In the genomic region with DNA sequence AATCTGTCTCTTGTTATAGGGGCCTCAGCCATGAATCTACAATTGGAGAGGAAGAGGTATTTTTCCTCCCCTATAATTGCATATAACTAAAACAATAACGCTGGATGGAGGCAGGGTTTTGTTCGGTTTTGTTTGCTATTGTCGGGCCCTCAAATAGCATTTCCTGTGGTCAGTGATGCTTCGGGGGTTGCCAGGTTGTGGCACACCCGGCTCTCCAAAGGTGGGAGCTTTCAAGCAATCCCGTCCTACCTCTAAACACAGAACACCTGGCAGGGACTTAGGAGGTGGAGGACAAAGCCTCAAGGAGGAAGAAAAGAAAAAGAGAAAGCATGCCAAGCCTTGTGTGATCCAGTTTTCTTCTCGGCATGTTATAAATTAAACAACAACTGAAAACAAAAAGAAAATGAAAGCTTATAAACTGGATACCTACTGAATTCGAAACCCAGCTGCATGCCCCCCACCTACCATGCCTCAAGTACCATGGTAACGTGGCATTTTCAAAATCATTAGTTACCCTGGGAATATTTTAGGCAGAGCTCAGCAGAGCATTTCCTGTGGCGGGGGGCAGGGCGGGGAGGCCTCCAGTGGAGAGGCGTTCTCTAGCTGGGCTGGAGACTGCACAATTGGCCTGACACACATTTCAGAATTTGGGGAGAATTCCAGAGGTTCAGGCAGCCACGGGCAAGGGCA, we compare ENCODE assay signal across 11 cellular contexts.
DNase-seq lines count a peak whose midpoint lies in the region; ATAC-seq and TF ChIP-seq lines count a peak whose summit lies in the region.
"Had no signal": no experiment of that assay in that cellular context is flagged by ENCODE, and none has a peak within 500 bp of the region (broad histone marks: within the 10 kb centered on the region; RNA-seq: fewer than 3 reads in every experiment).

No MANE protein-coding gene starts in this region.

- peaks cover 0 to 8% (median 5%) of the 10 kb centered on the region in 11 experiments; a peak in 5 of 22 replicates for H3K9me3 ChIP-seq in BLaER1 treated with 17β-estradiol and CSF1 and Interleukin-3, amounts not matched to agents 10 nM and 100 nM (replicated peaks in 1 of 11)
- no peaks in the 10 kb centered on the region for H3K9me3 ChIP-seq in SJSA1 (replicated peaks)
- H3K9me3 ChIP-seq in esophagus muscularis mucosa = no peaks in the 10 kb centered on the region

- no peak overlapping the region for H2BK15ac ChIP-seq in mesendoderm (replicated peaks; ENCODE audit: low read depth)

- no peaks in the 10 kb centered on the region for H3K79me1 ChIP-seq in mesendoderm (ENCODE audit: low read length)

- H3K4me1 Mint-ChIP-seq in HFFc6 (ENCODE audit: low read depth) = peaks cover 29% of the 10 kb centered on the region

- H3K4me2 ChIP-seq in BLaER1 treated with 17β-estradiol and CSF1 and Interleukin-3, amounts not matched to agents 10 nM and 100 nM = peak overlapping the region; percentile 26 to 67 (median 61); a peak in 21 of 22 replicates
- no peak overlapping the region for H3K4me2 ChIP-seq in mesendoderm (ENCODE audit: low read length)

- H3K27me3 Mint-ChIP-seq in HFFc6 (ENCODE audit: insufficient read depth) = peaks cover 4% of the 10 kb centered on the region
- H3K27me3 Mint-ChIP-seq: CD4-positive, alpha-beta T cell had no signal

- no peak overlapping the region for H4K8ac ChIP-seq in mesendoderm (ENCODE audit: low read depth, low read length)

- peak overlapping the region; percentile 62 for H3K27ac Mint-ChIP-seq in HFFc6
- H3K27ac Mint-ChIP-seq: CD4-positive, alpha-beta T cell had no signal

- no peak for DNase-seq in HFFc6
- DNase-seq in SJSA1 (ENCODE audit: low read depth in 1 of 2, low spot score in 2 of 2) = peak; percentile 57 to 59
- peak; percentile 10 for DNase-seq in mesendoderm
- DNase-seq in NCI-H526 (lab: John Stamatoyannopoulos, UW) = no peak
- no peak for DNase-seq in Right ventricle myocardium inferior (ENCODE audit: missing footprints)
- DNase-seq in esophagus muscularis mucosa (ENCODE audit: extremely low spot score) = no peak
- DNase-seq: activated T-cell treated with anti-CD3 and anti-CD28 coated beads, Interleukin-2, amount 50 U/mL, for 1 hour; CD4-positive, alpha-beta T cell; NCI-H82 had no signal

- no peak overlapping the region; a peak in 1 of 22 replicates for H3K9ac ChIP-seq in BLaER1 treated with 17β-estradiol and CSF1 and Interleukin-3, amounts not matched to agents 10 nM and 100 nM
- no peak overlapping the region for H3K9ac ChIP-seq in mesendoderm (ENCODE audit: low read length)

- H3K4ac ChIP-seq in mesendoderm (ENCODE audit: low read depth, low read length) = no peak overlapping the region

- intact Hi-C loops in Right ventricle myocardium inferior (cut with DNase I) = no loop called here
- intact Hi-C loops in esophagus muscularis mucosa (cut with DNase I) = no loop called here

- H3K27me3 ChIP-seq in BLaER1 treated with 17β-estradiol and CSF1 and Interleukin-3, amounts not matched to agents 10 nM and 100 nM = no peaks in the 10 kb centered on the region
- no peaks in the 10 kb centered on the region for H3K27me3 ChIP-seq in SJSA1 (replicated peaks)
- no peaks in the 10 kb centered on the region for H3K27me3 ChIP-seq in mesendoderm (ENCODE audit: insufficient read depth, low read length, poor library complexity)
- H3K27me3 ChIP-seq in esophagus muscularis mucosa = no peaks in the 10 kb centered on the region

- H4K20me1 ChIP-seq in BLaER1 treated with 17β-estradiol and CSF1 and Interleukin-3, amounts not matched to agents 10 nM and 100 nM = no peaks in the 10 kb centered on the region

- no peak overlapping the region for H3K4me3 ChIP-seq in BLaER1 treated with 17β-estradiol and CSF1 and Interleukin-3, amounts not matched to agents 10 nM and 100 nM
- H3K4me3 ChIP-seq in SJSA1 (peak overlapping the region; percentile 21), mesendoderm (ENCODE audit: low read length) (no peak overlapping the region), esophagus muscularis mucosa (peak overlapping the region in 1 of 4 donors; percentile 6)

- no peak overlapping the region for H3K27ac ChIP-seq in BLaER1 treated with 17β-estradiol and CSF1 and Interleukin-3, amounts not matched to agents 10 nM and 100 nM
- H3K27ac ChIP-seq in SJSA1 = peak overlapping the region; percentile 78
- no peak overlapping the region for H3K27ac ChIP-seq in mesendoderm (ENCODE audit: low read depth, low read length)
- H3K27ac ChIP-seq in esophagus muscularis mucosa (replicated peaks in 1 of 4) = no peak overlapping the region

- H3K36me3 ChIP-seq in BLaER1 treated with 17β-estradiol and CSF1 and Interleukin-3, amounts not matched to agents 10 nM and 100 nM = no peaks in the 10 kb centered on the region
- H3K36me3 ChIP-seq in SJSA1 (no peaks in the 10 kb centered on the region), mesendoderm (ENCODE audit: control insufficient read depth, insufficient read depth, low read length) (no peaks in the 10 kb centered on the region), esophagus muscularis mucosa (no peaks in the 10 kb centered on the region)

- H3K9me3 Mint-ChIP-seq in HFFc6 = no peaks in the 10 kb centered on the region
- H3K9me3 Mint-ChIP-seq: CD4-positive, alpha-beta T cell had no signal

- no peak overlapping the region for H2BK5ac ChIP-seq in mesendoderm (ENCODE audit: low read length)

- H3K79me2 ChIP-seq in mesendoderm (ENCODE audit: control insufficient read depth, insufficient read depth, low read length) = no peaks in the 10 kb centered on the region

- ATAC-seq in GM19023 (IDR thresholded peaks at IDR 0.05; ENCODE audit: unreplicated experiment) = no peak
- ATAC-seq in Right ventricle myocardium inferior = no peak

- H4K5ac ChIP-seq in mesendoderm (ENCODE audit: low read length) = no peak overlapping the region

- H3K18ac ChIP-seq in mesendoderm (ENCODE audit: low read length) = peak overlapping the region; percentile 77

- H3K4me3 Mint-ChIP-seq in HFFc6 = peak overlapping the region; percentile 64
- H3K4me3 Mint-ChIP-seq: CD4-positive, alpha-beta T cell had no signal

- TF ChIP-seq CTCF in HFFc6 (IDR thresholded peaks at IDR 0.05) (no peak), esophagus muscularis mucosa (IDR thresholded peaks at IDR 0.05) (no peak)

- no CpG with 5 or more reads among the region's 13 CpGs for WGBS in mesendoderm (ENCODE audit: extremely low coverage, insufficient coverage, low lambda C conversion rate)
- 42% methylated on average over 13 of the region's 13 CpGs for WGBS in esophagus muscularis mucosa

- H2BK120ac ChIP-seq in mesendoderm (ENCODE audit: low read depth, low read length) = no peak overlapping the region

- no peak overlapping the region for H3K23ac ChIP-seq in mesendoderm (ENCODE audit: low read length)

- no peak for TF ChIP-seq EP300 in esophagus muscularis mucosa (IDR thresholded peaks at IDR 0.05)

- no peak overlapping the region for H2AK5ac ChIP-seq in mesendoderm (ENCODE audit: low read length)

- H3K4me1 ChIP-seq in BLaER1 treated with 17β-estradiol and CSF1 and Interleukin-3, amounts not matched to agents 10 nM and 100 nM = peaks cover 7 to 13% (median 9%) of the 10 kb centered on the region in 10 experiments; a peak in 17 of 20 replicates
- H3K4me1 ChIP-seq in SJSA1 (replicated peaks) = peaks cover 25% of the 10 kb centered on the region
- H3K4me1 ChIP-seq in mesendoderm (ENCODE audit: control insufficient read depth, low read depth, low read length) = peaks cover 12% of the 10 kb centered on the region
- peaks cover 0 to 4% (median 0%) of the 10 kb centered on the region in 4 donors for H3K4me1 ChIP-seq in esophagus muscularis mucosa

- TF ChIP-seq POLR2A in esophagus muscularis mucosa (IDR thresholded peaks at IDR 0.05; ENCODE audit: low read depth) = no peak

- H3K36me3 Mint-ChIP-seq in HFFc6 (ENCODE audit: low read depth) = no peaks in the 10 kb centered on the region

- H3K56ac ChIP-seq in mesendoderm (ENCODE audit: low read length) = no peak overlapping the region

Comparison
In these comparisons a context has a peak if more than half of its experiments do, and no peak if none do; other contexts are left out.
1. DNase-seq: peak in SJSA1 (2 of 2) and mesendoderm (single experiment); none in HFFc6 (single experiment), NCI-H526 (0 of 2), Right ventricle myocardium inferior (single experiment) and esophagus muscularis mucosa (single experiment).